34 cellular contexts compared by ENCODE assay signal in genomic region chr22:26684173-26684572, GRCh38. TPM values are rescaled to one million over a fixed set of nuclear protein-coding genes. Genes with fewer than 3 reads are reported as not detected.
DNase-seq lines count a peak whose midpoint lies in the region; ATAC-seq and TF ChIP-seq lines count a peak whose summit lies in the region.
"Had no signal": no experiment of that assay in that cellular context is flagged by ENCODE, and none has a peak within 500 bp of the region (broad histone marks: within the 10 kb centered on the region; RNA-seq: fewer than 3 reads in every experiment).

No MANE protein-coding gene starts in this region.

- no peak overlapping the region for H3K4me3 Mint-ChIP-seq in natural killer cell
- no peak overlapping the region for H3K4me3 Mint-ChIP-seq in natural killer cell treated with Interleukin-12 subunit alpha and Interleukin-12 subunit beta and Interleukin-15 and Interleukin-18, amount 100 ng/mL, for 72 hours
- H3K4me3 Mint-ChIP-seq in T-helper 17 cell: no peak overlapping the region
- H3K4me3 Mint-ChIP-seq in endodermal cell: no peak overlapping the region
- no peak overlapping the region for H3K4me3 Mint-ChIP-seq in progenitor cell of endocrine pancreas (ENCODE audit: low read depth)
- H3K4me3 Mint-ChIP-seq: dendritic cell treated with granulocyte-macrophage colony-stimulating factor and Interleukin-4, amounts not matched to agents 40 ng/mL and 50 ng/mL, for 4 days; HFFc6; stimulated activated naive B cell treated with anti-CD40 and anti-IgM and Interleukin-4, amounts not matched to agents 10 μg/mL and 1 μg/mL and 100 μg/mL, for 72 hours had no signal

- H3K27me3 ChIP-seq in endodermal cell (ENCODE audit: control insufficient read depth, insufficient read depth, low read length, poor library complexity, severe bottlenecking) (no peaks in the 10 kb centered on the region), uterus (no peaks in the 10 kb centered on the region)
- H3K27me3 ChIP-seq: BLaER1 treated with 17β-estradiol and CSF1 and Interleukin-3, amounts not matched to agents 10 nM and 100 nM; suprapubic skin had no signal

- H3K9me3 ChIP-seq in T-helper 17 cell (ENCODE audit: control insufficient read depth, low read length, poor library complexity, severe bottlenecking) (no peaks in the 10 kb centered on the region), endodermal cell (ENCODE audit: control insufficient read depth, low read length) (no peaks in the 10 kb centered on the region), uterus (no peaks in the 10 kb centered on the region)
- H3K9me3 ChIP-seq: suprapubic skin had no signal

- no peaks in the 10 kb centered on the region for H3K36me3 Mint-ChIP-seq in natural killer cell
- no peaks in the 10 kb centered on the region for H3K36me3 Mint-ChIP-seq in natural killer cell treated with Interleukin-12 subunit alpha and Interleukin-12 subunit beta and Interleukin-15 and Interleukin-18, amount 100 ng/mL, for 72 hours
- H3K36me3 Mint-ChIP-seq in T-helper 17 cell (ENCODE audit: low read depth): peaks cover 8% of the 10 kb centered on the region
- H3K36me3 Mint-ChIP-seq in endodermal cell (ENCODE audit: low read depth): peaks cover 28% of the 10 kb centered on the region
- H3K36me3 Mint-ChIP-seq in progenitor cell of endocrine pancreas (ENCODE audit: insufficient read depth): peaks cover 7% of the 10 kb centered on the region

- WGBS in endodermal cell (ENCODE audit: insufficient coverage in 1 of 2, insufficient read length in 1 of 2), 2 experiments: 92% methylated on average over 2 of the region's 2 CpGs; no CpG with 5 or more reads in 1 of the 2 experiments

- peaks cover 9% of the 10 kb centered on the region for H3K36me3 ChIP-seq in endodermal cell (ENCODE audit: control insufficient read depth, insufficient read depth, low read length)
- H3K36me3 ChIP-seq in uterus: no peaks in the 10 kb centered on the region

- no peak for ATAC-seq in natural killer cell
- ATAC-seq in natural killer cell treated with Interleukin-12 subunit alpha and Interleukin-12 subunit beta and Interleukin-15 and Interleukin-18, amount 100 ng/mL, for 72 hours: no peak
- ATAC-seq in T-helper 17 cell: no peak
- no peak for ATAC-seq in GM19463 (IDR thresholded peaks at IDR 0.05; ENCODE audit: unreplicated experiment)
- ATAC-seq: esophagus mucosa; PC-3; Right ventricle myocardium inferior; SK-N-SH treated with all-trans-retinoic acid at 6 μM for 48 hours; stimulated activated naive B cell treated with anti-CD40 and anti-IgM and Interleukin-4, amounts not matched to agents 10 μg/mL and 1 μg/mL and 100 μg/mL, for 72 hours had no signal

- H3K4me1 Mint-ChIP-seq in natural killer cell (peaks cover 25 to 43% of the 10 kb centered on the region in 2 donors), T-helper 17 cell (peaks cover 20% of the 10 kb centered on the region), endodermal cell (peaks cover 14% of the 10 kb centered on the region), progenitor cell of endocrine pancreas (ENCODE audit: low read depth) (peaks cover 3% of the 10 kb centered on the region)
- H3K4me1 Mint-ChIP-seq in natural killer cell treated with Interleukin-12 subunit alpha and Interleukin-12 subunit beta and Interleukin-15 and Interleukin-18, amount 100 ng/mL, for 72 hours (ENCODE audit: low read depth in 2 of 2): peaks cover 15 to 17% of the 10 kb centered on the region in 2 donors

- H3K4me3 ChIP-seq in endodermal cell (ENCODE audit: low read length) (no peak overlapping the region), uterus (no peak overlapping the region)
- H3K4me3 ChIP-seq: BLaER1 treated with 17β-estradiol and CSF1 and Interleukin-3, amounts not matched to agents 10 nM and 100 nM; GM23248; left ventricle myocardium inferior; suprapubic skin had no signal

- H3K9ac ChIP-seq in endodermal cell (ENCODE audit: extremely low read depth, low read length, poor library complexity, severe bottlenecking): no peak overlapping the region
- H3K9ac ChIP-seq: GM23248 had no signal

- H3K27ac Mint-ChIP-seq in natural killer cell (peak overlapping the region; percentile 55 to 65), T-helper 17 cell (peak overlapping the region; percentile 67), endodermal cell (peak overlapping the region; percentile 18), progenitor cell of endocrine pancreas (peak overlapping the region; percentile 21)
- H3K27ac Mint-ChIP-seq in natural killer cell treated with Interleukin-12 subunit alpha and Interleukin-12 subunit beta and Interleukin-15 and Interleukin-18, amount 100 ng/mL, for 72 hours: peak overlapping the region in 1 of 2 donors; percentile 34
- H3K27ac Mint-ChIP-seq: dendritic cell treated with granulocyte-macrophage colony-stimulating factor and Interleukin-4, amounts not matched to agents 40 ng/mL and 50 ng/mL, for 4 days; HFFc6; stimulated activated naive B cell treated with anti-CD40 and anti-IgM and Interleukin-4, amounts not matched to agents 10 μg/mL and 1 μg/mL and 100 μg/mL, for 72 hours had no signal

- intact Hi-C loops in natural killer cell (cut with micrococcal nuclease) (loop anchor here (5.0 kb wide), 1 partner anchor 218 kb away; no protein-coding TSS in a partner anchor), uterus (cut with DNase I; ENCODE audit: low total_unique reads) (no loop called here)

- no peak for TF ChIP-seq POLR2A in uterus (IDR thresholded peaks at IDR 0.05)

- DNase-seq in natural killer cell (no peak), T-helper 17 cell (no peak), endodermal cell (no peak), progenitor cell of endocrine pancreas (ENCODE audit: low spot score, unreplicated experiment) (no peak), uterus (no peak)
- no peak for DNase-seq in natural killer cell treated with Interleukin-12 subunit alpha and Interleukin-12 subunit beta and Interleukin-15 and Interleukin-18, amount 100 ng/mL, for 72 hours (ENCODE audit: low spot score)
- DNase-seq in stimulated activated CD4-positive, alpha-beta T cell treated with anti-CD3 and anti-CD28 coated beads, Interleukin-15, amount 100 ng/mL, for 24 hours: no peak
- DNase-seq: activated CD4-positive, alpha-beta T cell treated with anti-CD3 and anti-CD28 coated beads, Interleukin-2, amount 50 U/mL, for 48 hours; activated CD8-positive, alpha-beta memory T cell treated with anti-CD3 and anti-CD28 coated beads, Interleukin-2, amount 50 U/mL, for 4 hours; central memory CD4-positive, alpha-beta T cell; DND-41; GF-D8; glutamatergic neuron; GM23248; HFFc6; islet precursor cell; left ventricle myocardium inferior; mesendoderm; naive B cell; NCI-H1694 treated with DMSO at 0.1 percent for 48 hours; NCI-H2171 treated with DMSO at 0.1 percent for 48 hours; NCI-H510A treated with DMSO at 0.1 percent for 48 hours; NK-92 treated with Interleukin-12 subunit alpha and Interleukin-12 subunit beta, amount 100 ng/mL, for 24 hours; PC-3; stimulated activated naive B cell treated with anti-CD40 and anti-IgM and Interleukin-4, amounts not matched to agents 10 μg/mL and 1 μg/mL and 100 μg/mL, for 72 hours; T-helper 2 cell had no signal

- H3K9me3 Mint-ChIP-seq in natural killer cell (no peaks in the 10 kb centered on the region), endodermal cell (no peaks in the 10 kb centered on the region), progenitor cell of endocrine pancreas (ENCODE audit: low read depth) (no peaks in the 10 kb centered on the region)
- H3K9me3 Mint-ChIP-seq in natural killer cell treated with Interleukin-12 subunit alpha and Interleukin-12 subunit beta and Interleukin-15 and Interleukin-18, amount 100 ng/mL, for 72 hours: no peaks in the 10 kb centered on the region
- H3K9me3 Mint-ChIP-seq: HFFc6; IgD-negative memory B cell; naive B cell; stimulated activated naive B cell treated with anti-CD40 and anti-IgM and Interleukin-4, amounts not matched to agents 10 μg/mL and 1 μg/mL and 100 μg/mL, for 72 hours had no signal

- TF ChIP-seq CTCF in natural killer cell (IDR thresholded peaks at IDR 0.05) (no peak), endodermal cell (conservative IDR thresholded peaks at IDR 0.05) (no peak), progenitor cell of endocrine pancreas (IDR thresholded peaks at IDR 0.05; ENCODE audit: unreplicated experiment) (no peak), uterus (IDR thresholded peaks at IDR 0.05) (no peak)

- H3K27ac ChIP-seq in endodermal cell (ENCODE audit: low read depth, low read length) (no peak overlapping the region), uterus (no peak overlapping the region)
- H3K27ac ChIP-seq: BLaER1 treated with 17β-estradiol and CSF1 and Interleukin-3, amounts not matched to agents 10 nM and 100 nM; GM23248; left ventricle myocardium inferior; suprapubic skin had no signal

- H3K4me1 ChIP-seq in endodermal cell (ENCODE audit: control insufficient read depth, insufficient read depth, low read length) (peaks cover 7% of the 10 kb centered on the region), uterus (no peaks in the 10 kb centered on the region)
- H3K4me1 ChIP-seq: suprapubic skin had no signal

- H3K27me3 Mint-ChIP-seq in natural killer cell (ENCODE audit: low read depth in 2 of 2): no peaks in the 10 kb centered on the region
- H3K27me3 Mint-ChIP-seq in natural killer cell treated with Interleukin-12 subunit alpha and Interleukin-12 subunit beta and Interleukin-15 and Interleukin-18, amount 100 ng/mL, for 72 hours: no peaks in the 10 kb centered on the region
- no peaks in the 10 kb centered on the region for H3K27me3 Mint-ChIP-seq in T-helper 17 cell
- H3K27me3 Mint-ChIP-seq in endodermal cell (ENCODE audit: insufficient read depth): no peaks in the 10 kb centered on the region
- no peaks in the 10 kb centered on the region for H3K27me3 Mint-ChIP-seq in progenitor cell of endocrine pancreas
- H3K27me3 Mint-ChIP-seq: dendritic cell treated with granulocyte-macrophage colony-stimulating factor and Interleukin-4, amounts not matched to agents 40 ng/mL and 50 ng/mL, for 4 days; IgD-negative memory B cell; naive B cell; stimulated activated naive B cell treated with anti-CD40 and anti-IgM and Interleukin-4, amounts not matched to agents 10 μg/mL and 1 μg/mL and 100 μg/mL, for 72 hours had no signal

RNA-seq across cellular contexts. Expression of gene MIAT, which starts 26.8 kb away (rescaled TPM):
- total RNA-seq in natural killer cell: 100 to 1,000 TPM in 1 of 3 donors, 10 to 100 TPM in 2; 75.3 to 105 (median 76.3) TPM
- 10 to 100 TPM in 1 of 2 donors, 1 to 10 TPM in 1; 6.0 to 12.6 TPM for total RNA-seq in natural killer cell treated with Interleukin-12 subunit alpha and Interleukin-12 subunit beta and Interleukin-15 and Interleukin-18, amount 100 ng/mL, for 72 hours
- 100 to 1,000 TPM in 1 of 2 donors, 10 to 100 TPM in 1; 83.4 to 116 TPM for total RNA-seq in T-helper 17 cell
- total RNA-seq in endodermal cell: 1 to 10 TPM; 1.2 to 4.4 TPM
- polyA plus RNA-seq in endodermal cell (2013, experiment 1 of 2): 208 TPM
- polyA plus RNA-seq in endodermal cell (2013, experiment 2 of 2): 156 TPM
- 1.3 and 1.4 TPM in 2 replicates for total RNA-seq in progenitor cell of endocrine pancreas
- 1 to 10 TPM in 3 of 4 donors, under 1 TPM in 1; 0.51 to 5.3 (median 3.1) TPM for total RNA-seq in uterus

Comparison
In these comparisons a context has a peak if more than half of its experiments do, and no peak if none do; other contexts are left out.
1. RNA of gene MIAT, which starts 26.8 kb away (total RNA-seq): 83.4 to 116 TPM in T-helper 17 cell and 75.3 to 105 TPM in natural killer cell; 6.0 to 12.6 TPM in natural killer cell treated with Interleukin-12 subunit alpha and Interleukin-12 subunit beta and Interleukin-15 and Interleukin-18, amount 100 ng/mL, for 72 hours, 1.2 to 4.4 TPM in endodermal cell, 0.51 to 5.3 TPM in uterus and 1.3 to 1.4 TPM in progenitor cell of endocrine pancreas; every median in the first group is over 4 times any median in the second.